Comparison of ENCODE assay signal across 25 cellular contexts in the genomic region with DNA sequence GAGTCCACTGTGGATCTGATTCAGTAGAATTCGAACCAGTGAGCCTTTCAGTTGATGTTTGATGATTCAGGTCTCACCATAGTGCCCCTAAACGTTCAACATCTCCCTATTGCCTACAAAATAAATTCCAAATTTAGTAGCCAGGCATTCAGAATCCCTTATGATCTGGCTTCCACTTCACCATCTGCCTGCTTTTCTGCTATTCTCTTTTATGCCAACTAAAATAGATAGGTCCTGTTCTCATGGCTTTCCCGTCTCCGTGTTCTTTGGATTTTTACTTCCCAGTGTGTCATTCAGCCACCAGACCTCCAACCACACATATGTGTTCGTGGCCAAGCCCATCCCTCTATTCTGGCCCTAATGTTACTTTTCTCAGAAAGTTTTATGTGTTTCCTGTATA.
A peak's percentile ranks its signal among the peaks of the same experiment; 100 is the strongest.
DNase-seq lines count a peak whose midpoint lies in the region; TF ChIP-seq lines count a peak whose summit lies in the region.
"Had no signal": no experiment of that assay in that cellular context is flagged by ENCODE, and none has a peak within 500 bp of the region (broad histone marks: within the 10 kb centered on the region; RNA-seq: fewer than 3 reads in every experiment).

No MANE protein-coding gene starts in this region.

- H3K9ac ChIP-seq in mesendoderm (ENCODE audit: low read length) (no peak overlapping the region), neural progenitor cell (no peak overlapping the region)
- H3K9ac ChIP-seq: BLaER1 had no signal

- no peaks in the 10 kb centered on the region for H3K36me3 ChIP-seq in mesendoderm (ENCODE audit: control insufficient read depth, insufficient read depth, low read length)
- no peaks in the 10 kb centered on the region for H3K36me3 ChIP-seq in neural progenitor cell
- no peaks in the 10 kb centered on the region for H3K36me3 ChIP-seq in left ventricle myocardium inferior
- H3K36me3 ChIP-seq: BLaER1 had no signal

- H4K20me1 ChIP-seq in neural progenitor cell (ENCODE audit: low read depth): no peaks in the 10 kb centered on the region
- H4K20me1 ChIP-seq: BLaER1 had no signal

- no peak overlapping the region for H3K23ac ChIP-seq in mesendoderm (ENCODE audit: low read length)

- H2BK15ac ChIP-seq in mesendoderm (replicated peaks; ENCODE audit: low read depth): no peak overlapping the region

- no peaks in the 10 kb centered on the region for H3K79me1 ChIP-seq in mesendoderm (ENCODE audit: low read length)

- H3K79me2 ChIP-seq in mesendoderm (ENCODE audit: control insufficient read depth, insufficient read depth, low read length): no peaks in the 10 kb centered on the region
- H3K79me2 ChIP-seq in neural progenitor cell (ENCODE audit: low read depth): no peaks in the 10 kb centered on the region

- H2AFZ ChIP-seq in neural progenitor cell (replicated peaks): no peak overlapping the region

- DNase-seq in Ammon's horn (ENCODE audit: low spot score) (peak; percentile 23), NCI-H446 (lab: John Stamatoyannopoulos, UW) (peak; percentile 7 to 66), cerebellar cortex (ENCODE audit: low spot score) (peak; percentile 73), mesendoderm (no peak), neural progenitor cell (ENCODE audit: low spot score) (no peak), GM10266 (ENCODE audit: extremely low spot score) (no peak), left ventricle myocardium inferior (no peak)
- DNase-seq: AML-193; BE2C; CD4-positive, alpha-beta memory T cell; CD4-positive, CD25-positive, alpha-beta regulatory T cell; CD8-positive, alpha-beta memory T cell; COR-L47; DMS 273 treated with DMSO at 0.1 percent for 48 hours; DMS153; DMS53; DMS79; DND-41; EL; GF-D8 had no signal

- H4K5ac ChIP-seq in mesendoderm (ENCODE audit: low read length): no peak overlapping the region

- no peak overlapping the region for H2BK120ac ChIP-seq in mesendoderm (ENCODE audit: low read depth, low read length)

- no peak overlapping the region for H3K18ac ChIP-seq in mesendoderm (ENCODE audit: low read length)

- H3K4me3 ChIP-seq in mesendoderm (ENCODE audit: low read length) (no peak overlapping the region), neural progenitor cell (no peak overlapping the region), left ventricle myocardium inferior (no peak overlapping the region)
- H3K4me3 ChIP-seq: A549, BLaER1, GM12878 had no signal

- H3K4me2 ChIP-seq in mesendoderm (ENCODE audit: low read length) (no peak overlapping the region), neural progenitor cell (no peak overlapping the region)
- H3K4me2 ChIP-seq: A549, BLaER1 had no signal

- H3K9me3 ChIP-seq in neural progenitor cell (ENCODE audit: low read depth) (no peaks in the 10 kb centered on the region), left ventricle myocardium inferior (replicated peaks) (no peaks in the 10 kb centered on the region)
- H3K9me3 ChIP-seq: A549, BE2C, BLaER1 had no signal

- H3K27me3 ChIP-seq in mesendoderm (ENCODE audit: insufficient read depth, low read length, poor library complexity) (no peaks in the 10 kb centered on the region), neural progenitor cell (no peaks in the 10 kb centered on the region), left ventricle myocardium inferior (ENCODE audit: low read depth) (no peaks in the 10 kb centered on the region)
- H3K27me3 ChIP-seq: BE2C, BLaER1 had no signal

- H3K9me3 Mint-ChIP-seq in neural progenitor cell: no peaks in the 10 kb centered on the region

- intact Hi-C loops in left ventricle myocardium inferior (cut with micrococcal nuclease): no loop called here

- H3K4me1 Mint-ChIP-seq in neural progenitor cell: peaks cover 11% of the 10 kb centered on the region
- H3K4me1 Mint-ChIP-seq: CD14-positive monocyte; CD4-positive, alpha-beta memory T cell; CD4-positive, CD25-positive, alpha-beta regulatory T cell; CD8-positive, alpha-beta memory T cell had no signal

- H3K27ac ChIP-seq in mesendoderm (ENCODE audit: low read depth, low read length) (no peak overlapping the region), neural progenitor cell (no peak overlapping the region), left ventricle myocardium inferior (replicated peaks) (no peak overlapping the region)
- H3K27ac ChIP-seq: 22Rv1, A549, BLaER1 had no signal

- no peak overlapping the region for H3K4ac ChIP-seq in mesendoderm (ENCODE audit: low read depth, low read length)

- H3K4me1 ChIP-seq in mesendoderm (ENCODE audit: control insufficient read depth, low read depth, low read length) (no peaks in the 10 kb centered on the region), neural progenitor cell (peaks cover 4% of the 10 kb centered on the region), left ventricle myocardium inferior (no peaks in the 10 kb centered on the region)
- H3K4me1 ChIP-seq: A549 had no signal

- H3K36me3 Mint-ChIP-seq in neural progenitor cell: no peaks in the 10 kb centered on the region
- H3K36me3 Mint-ChIP-seq: CD14-positive monocyte; CD4-positive, alpha-beta memory T cell; CD4-positive, CD25-positive, alpha-beta regulatory T cell; CD8-positive, alpha-beta memory T cell had no signal

- H4K8ac ChIP-seq in mesendoderm (ENCODE audit: low read depth, low read length): peak overlapping the region; percentile 28

- no CpG with 5 or more reads among the region's 5 CpGs for WGBS in mesendoderm (ENCODE audit: extremely low coverage, insufficient coverage, low lambda C conversion rate)

- H3K4me3 Mint-ChIP-seq in neural progenitor cell: no peak overlapping the region
- H3K4me3 Mint-ChIP-seq: CD14-positive monocyte; CD4-positive, alpha-beta memory T cell; CD4-positive, CD25-positive, alpha-beta regulatory T cell; CD8-positive, alpha-beta memory T cell had no signal

- no peak overlapping the region for H3K56ac ChIP-seq in mesendoderm (ENCODE audit: low read length)

- no peaks in the 10 kb centered on the region for H3K27me3 Mint-ChIP-seq in neural progenitor cell (ENCODE audit: insufficient read depth, low read depth)
- H3K27me3 Mint-ChIP-seq: CD4-positive, alpha-beta memory T cell; CD8-positive, alpha-beta memory T cell had no signal

- H3F3A ChIP-seq in neural progenitor cell (ENCODE audit: low read depth): no peaks in the 10 kb centered on the region

- no peak overlapping the region for H2BK5ac ChIP-seq in mesendoderm (ENCODE audit: low read length)

- H3K27ac Mint-ChIP-seq in neural progenitor cell: no peak overlapping the region
- H3K27ac Mint-ChIP-seq: CD4-positive, alpha-beta memory T cell; CD4-positive, CD25-positive, alpha-beta regulatory T cell; CD8-positive, alpha-beta memory T cell had no signal

- TF ChIP-seq CTCF in neural progenitor cell (IDR thresholded peaks at IDR 0.05): no peak
- TF ChIP-seq CTCF in GM10266 (IDR thresholded peaks at IDR 0.05; ENCODE audit: control insufficient read depth, insufficient read depth, low read depth, missing control alignments): no peak
- no peak for TF ChIP-seq CTCF in left ventricle myocardium inferior (IDR thresholded peaks at IDR 0.05; ENCODE audit: borderline replicate concordance)

- no peak overlapping the region for H2AK5ac ChIP-seq in mesendoderm (ENCODE audit: low read length)

Comparison
In these comparisons a context has a peak if more than half of its experiments do, and no peak if none do; other contexts are left out.
1. DNase-seq: peak in Ammon's horn (single experiment), NCI-H446 (2 of 2) and cerebellar cortex (single experiment); none in mesendoderm (single experiment), neural progenitor cell (single experiment), GM10266 (single experiment) and left ventricle myocardium inferior (single experiment).